ENCODE assay signal across 12 cellular contexts in the genomic region with DNA sequence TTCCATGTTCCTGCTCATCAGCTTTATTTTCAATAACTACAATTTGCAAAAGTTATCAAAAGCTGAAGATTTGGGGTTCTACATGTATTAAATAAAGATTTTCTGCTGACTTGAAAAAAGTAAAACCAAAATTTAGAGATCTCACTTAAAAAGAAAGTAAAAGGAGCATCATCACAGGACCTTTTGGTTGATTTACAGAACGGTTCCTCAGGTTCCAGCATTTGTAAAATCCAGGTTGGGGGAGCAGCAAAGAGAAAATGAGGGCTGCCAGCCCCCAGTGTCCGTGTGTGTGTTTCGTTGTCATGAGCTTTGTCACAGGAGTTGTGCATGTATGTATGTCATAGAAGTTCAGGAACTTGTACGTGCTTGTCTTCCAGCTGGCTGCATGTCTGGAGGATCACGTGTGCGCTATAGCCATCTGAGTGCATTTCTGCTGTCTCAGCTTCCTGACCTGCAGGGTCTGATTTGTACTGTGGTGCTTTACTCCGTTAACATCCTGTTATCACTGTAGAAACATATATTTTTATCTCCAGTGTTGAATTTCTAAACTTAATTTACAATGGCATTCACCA. TPM values are rescaled to one million over a fixed set of nuclear protein-coding genes. Genes with fewer than 3 reads are reported as not detected.
A peak's percentile ranks its signal among the peaks of the same experiment; 100 is the strongest.
DNase-seq lines count a peak whose midpoint lies in the region; ATAC-seq, FAIRE-seq and TF ChIP-seq lines count a peak whose summit lies in the region.
"Had no signal": no experiment of that assay in that cellular context is flagged by ENCODE, and none has a peak within 500 bp of the region (broad histone marks: within the 10 kb centered on the region; RNA-seq: fewer than 3 reads in every experiment).

No MANE protein-coding gene starts in this region.

- TF ChIP-seq POLR2A in GM12891 (IDR thresholded peaks at IDR 0.05; ENCODE audit: low read depth, low read length) (no peak), heart left ventricle (IDR thresholded peaks at IDR 0.05) (no peak)

- CTCF ChIA-PET in activated CD4-positive, alpha-beta memory T cell treated with anti-CD3 and anti-CD28 coated beads for 36 hours (lab: Charles Lee): no interaction called here

- peaks cover 0 to 6% (median 0%) of the 10 kb centered on the region in 9 donors for H3K27me3 ChIP-seq in heart left ventricle
- H3K27me3 ChIP-seq: cardiac muscle cell had no signal

- H3K27ac ChIP-seq in heart left ventricle: no peak overlapping the region
- H3K27ac ChIP-seq: cardiac muscle cell had no signal

- DNase-seq in Ammon's horn (ENCODE audit: low spot score): peak; percentile 58
- DNase-seq in GM12891 (ENCODE audit: insufficient read length, low spot score): no peak
- DNase-seq in activated CD4-positive, alpha-beta memory T cell treated with anti-CD3 and anti-CD28 coated beads for 36 hours: peak; percentile 43
- peak; percentile 26 for DNase-seq in globus pallidus (ENCODE audit: low spot score)
- no peak for DNase-seq in heart left ventricle
- DNase-seq in GOT3 (lab: John Stamatoyannopoulos, UW): no peak
- DNase-seq in inferior parietal cortex (ENCODE audit: extremely low spot score): no peak
- no peak for DNase-seq in NCI-H2029 (lab: John Stamatoyannopoulos, UW)
- DNase-seq: COR-L47, NCI-H1694, right cardiac atrium had no signal

- peak; percentile 82 for FAIRE-seq in GM12891 (lab: Jason Lieb, UNC)

- peaks cover 4% of the 10 kb centered on the region for H3K27me3 Mint-ChIP-seq in activated CD4-positive, alpha-beta memory T cell treated with anti-CD3 and anti-CD28 coated beads for 36 hours

- H3K4me1 ChIP-seq in heart left ventricle: peaks cover 0 to 5% (median 0%) of the 10 kb centered on the region in 12 donors

- 46 to 50% (median 47%) methylated on average over 7 of the region's 7 CpGs for WGBS in heart left ventricle, 4 donors

- POLR2A ChIA-PET in activated CD4-positive, alpha-beta memory T cell treated with anti-CD3 and anti-CD28 coated beads for 36 hours (lab: Charles Lee): interaction anchor here (0.6 kb wide), 1 partner anchor 216 kb away, joined by 3 read pairs; no protein-coding TSS in a partner anchor

- no peak overlapping the region for H3K4me3 ChIP-seq in heart left ventricle
- H3K4me3 ChIP-seq: cardiac muscle cell had no signal

- TF ChIP-seq CTCF in heart left ventricle (IDR thresholded peaks at IDR 0.05): no peak

- H3K36me3 ChIP-seq in heart left ventricle: no peaks in the 10 kb centered on the region
- H3K36me3 ChIP-seq: cardiac muscle cell had no signal

- intact Hi-C loops in activated CD4-positive, alpha-beta memory T cell treated with anti-CD3 and anti-CD28 coated beads for 36 hours (cut with micrococcal nuclease): no loop called here
- intact Hi-C loops in heart left ventricle (cut with DNase I): no loop called here

- no peak for ATAC-seq in heart left ventricle
- ATAC-seq: right cardiac atrium had no signal

- no peaks in the 10 kb centered on the region for H3K9me3 Mint-ChIP-seq in activated CD4-positive, alpha-beta memory T cell treated with anti-CD3 and anti-CD28 coated beads for 36 hours

- H3K9me3 ChIP-seq in heart left ventricle: no peaks in the 10 kb centered on the region

- no peak overlapping the region for H3K27ac Mint-ChIP-seq in activated CD4-positive, alpha-beta memory T cell treated with anti-CD3 and anti-CD28 coated beads for 36 hours

- H3K4me3 Mint-ChIP-seq in activated CD4-positive, alpha-beta memory T cell treated with anti-CD3 and anti-CD28 coated beads for 36 hours: no peak overlapping the region

- no peaks in the 10 kb centered on the region for H3K36me3 Mint-ChIP-seq in activated CD4-positive, alpha-beta memory T cell treated with anti-CD3 and anti-CD28 coated beads for 36 hours

- peaks cover 6% of the 10 kb centered on the region for H3K4me1 Mint-ChIP-seq in activated CD4-positive, alpha-beta memory T cell treated with anti-CD3 and anti-CD28 coated beads for 36 hours (ENCODE audit: low read depth)

TF ChIP-seq in GM12891, 5 proteins besides CTCF, POLR2A, EP300 and RAD21:
- no peak for TF ChIP-seq SPI1 (IDR thresholded peaks at IDR 0.05; ENCODE audit: low read depth, low read length)
- no peak for TF ChIP-seq PAX5 (IDR thresholded peaks at IDR 0.05; ENCODE audit: insufficient read depth, low read length, severe bottlenecking)
- no peak for TF ChIP-seq POU2F2 (IDR thresholded peaks at IDR 0.05; ENCODE audit: low read depth, low read length)
- TF ChIP-seq TAF1 (IDR thresholded peaks at IDR 0.05; ENCODE audit: low read depth, low read length): no peak
- no peak for TF ChIP-seq POLR2AphosphoS5 (IDR thresholded peaks at IDR 0.05; ENCODE audit: low read depth, low read length)

RNA-seq across cellular contexts. Expression of a gene that starts 15.8 kb away (rescaled TPM):
- polyA plus RNA-seq in GM12891 (2012; ENCODE audit: low read depth, missing spikeins): 0.06 TPM
- not detected for total RNA-seq in activated CD4-positive, alpha-beta memory T cell treated with anti-CD3 and anti-CD28 coated beads for 36 hours
- total RNA-seq in heart left ventricle: under 1 TPM in 3 of 9 donors, not detected in 6; 0.09 to 0.63 (median 0.13) TPM
- polyA plus RNA-seq in heart left ventricle: under 1 TPM; 0.06 to 0.27 TPM
- total RNA-seq: cardiac muscle cell had no signal

RNA-seq across cellular contexts. Expression of a gene that starts 20.4 kb away (rescaled TPM):
- 0.80 TPM for polyA plus RNA-seq in GM12891 (2012; ENCODE audit: low read depth, missing spikeins)
- not detected for total RNA-seq in activated CD4-positive, alpha-beta memory T cell treated with anti-CD3 and anti-CD28 coated beads for 36 hours
- under 1 TPM in 4 of 9 donors, not detected in 5; 0.07 to 0.80 (median 0.30) TPM for total RNA-seq in heart left ventricle
- polyA plus RNA-seq in heart left ventricle: under 1 TPM; 0.03 to 0.19 TPM

RNA-seq across cellular contexts. Expression of a gene that starts 47.5 kb away (rescaled TPM):
- 0.04 TPM for polyA plus RNA-seq in GM12891 (2012; ENCODE audit: low read depth, missing spikeins)
- not detected for total RNA-seq in activated CD4-positive, alpha-beta memory T cell treated with anti-CD3 and anti-CD28 coated beads for 36 hours
- not detected for total RNA-seq in heart left ventricle
- not detected for polyA plus RNA-seq in heart left ventricle
- total RNA-seq: cardiac muscle cell, right cardiac atrium had no signal
- polyA plus RNA-seq: cardiac muscle cell, right cardiac atrium had no signal

Comparison
In these comparisons a context has a peak if more than half of its experiments do, and no peak if none do; other contexts are left out.
1. DNase-seq: peak in Ammon's horn (single experiment), activated CD4-positive, alpha-beta memory T cell treated with anti-CD3 and anti-CD28 coated beads for 36 hours (single experiment) and globus pallidus (single experiment); none in GM12891 (single experiment), heart left ventricle (0 of 5), GOT3 (single experiment), inferior parietal cortex (single experiment) and NCI-H2029 (single experiment).